ENCODE assay signal across 8 cellular contexts in genomic region chr15:89999676-90000174, GRCh38. TPM values are rescaled to one million over a fixed set of nuclear protein-coding genes. Genes with fewer than 3 reads are reported as not detected.
A peak's percentile ranks its signal among the peaks of the same experiment; 100 is the strongest.
DNase-seq lines count a peak whose midpoint lies in the region; ATAC-seq and TF ChIP-seq lines count a peak whose summit lies in the region.

No MANE protein-coding gene starts in this region.

- H3K27ac ChIP-seq in ectodermal cell (ENCODE audit: insufficient read depth, low read depth, low read length, poor library complexity, severe bottlenecking), result peak overlapping the region; percentile 91

- ATAC-seq in natural killer cell (no peak), memory B cell (ENCODE audit: low read depth) (no peak), GM21717 (IDR thresholded peaks at IDR 0.05; ENCODE audit: unreplicated experiment) (no peak), HG03108 (IDR thresholded peaks at IDR 0.05; ENCODE audit: unreplicated experiment) (no peak)
- no peak for ATAC-seq in natural killer cell treated with Interleukin-12 subunit alpha and Interleukin-12 subunit beta and Interleukin-15 and Interleukin-18, amount 100 ng/mL, for 72 hours

- H3K27me3 Mint-ChIP-seq in natural killer cell (ENCODE audit: low read depth in 2 of 2) (peaks cover 0 to 6% of the 10 kb centered on the region in 2 donors), memory B cell (no peaks in the 10 kb centered on the region)
- H3K27me3 Mint-ChIP-seq in natural killer cell treated with Interleukin-12 subunit alpha and Interleukin-12 subunit beta and Interleukin-15 and Interleukin-18, amount 100 ng/mL, for 72 hours, result no peaks in the 10 kb centered on the region

- no peaks in the 10 kb centered on the region for H3K27me3 ChIP-seq in ectodermal cell (ENCODE audit: control insufficient read depth, insufficient read depth, low read length, poor library complexity, severe bottlenecking)

- TF ChIP-seq CTCF in natural killer cell (IDR thresholded peaks at IDR 0.05), result no peak

- H3K4me1 ChIP-seq in ectodermal cell (ENCODE audit: control insufficient read depth, insufficient read depth, low read length), result peaks cover 26% of the 10 kb centered on the region

- peak overlapping the region; percentile 68 for H3K4me3 ChIP-seq in ectodermal cell (ENCODE audit: insufficient read depth, low read depth, low read length)

- H3K36me3 ChIP-seq in ectodermal cell (ENCODE audit: control insufficient read depth, insufficient read depth, low read length), result no peaks in the 10 kb centered on the region

- DNase-seq in natural killer cell (no peak), memory B cell (ENCODE audit: low spot score in 2 of 2) (no peak), DMS 273 (lab: John Stamatoyannopoulos, UW; ENCODE audit: unreplicated experiment) (no peak), GF-D8 (lab: John Stamatoyannopoulos, UW) (no peak)
- DNase-seq in natural killer cell treated with Interleukin-12 subunit alpha and Interleukin-12 subunit beta and Interleukin-15 and Interleukin-18, amount 100 ng/mL, for 72 hours (ENCODE audit: low spot score), result no peak

- H3K36me3 Mint-ChIP-seq in natural killer cell (peaks cover 9% of the 10 kb centered on the region), memory B cell (peaks cover 5% of the 10 kb centered on the region)
- peaks cover 6% of the 10 kb centered on the region for H3K36me3 Mint-ChIP-seq in natural killer cell treated with Interleukin-12 subunit alpha and Interleukin-12 subunit beta and Interleukin-15 and Interleukin-18, amount 100 ng/mL, for 72 hours

- peak overlapping the region in 1 of 2 donors; percentile 72 for H3K27ac Mint-ChIP-seq in natural killer cell
- H3K27ac Mint-ChIP-seq in natural killer cell treated with Interleukin-12 subunit alpha and Interleukin-12 subunit beta and Interleukin-15 and Interleukin-18, amount 100 ng/mL, for 72 hours, result no peak overlapping the region
- H3K27ac Mint-ChIP-seq in memory B cell, result peak overlapping the region; percentile 67

- H3K4me3 Mint-ChIP-seq in natural killer cell, result peak overlapping the region; percentile 31
- no peak overlapping the region for H3K4me3 Mint-ChIP-seq in natural killer cell treated with Interleukin-12 subunit alpha and Interleukin-12 subunit beta and Interleukin-15 and Interleukin-18, amount 100 ng/mL, for 72 hours
- H3K4me3 Mint-ChIP-seq in memory B cell, result peak overlapping the region; percentile 25

- H3K9me3 ChIP-seq in ectodermal cell (ENCODE audit: control insufficient read depth, low read length), result no peaks in the 10 kb centered on the region

- intact Hi-C loops in natural killer cell (cut with micrococcal nuclease), result no loop called here

- H3K4me1 Mint-ChIP-seq in natural killer cell, result peaks cover 40 to 46% of the 10 kb centered on the region in 2 donors
- peaks cover 27 to 28% of the 10 kb centered on the region in 2 donors for H3K4me1 Mint-ChIP-seq in natural killer cell treated with Interleukin-12 subunit alpha and Interleukin-12 subunit beta and Interleukin-15 and Interleukin-18, amount 100 ng/mL, for 72 hours (ENCODE audit: low read depth in 2 of 2)
- peaks cover 21% of the 10 kb centered on the region for H3K4me1 Mint-ChIP-seq in memory B cell

- 1% methylated on average over 13 of the region's 13 CpGs for WGBS in ectodermal cell, 2 experiments

- H3K9me3 Mint-ChIP-seq in natural killer cell (no peaks in the 10 kb centered on the region), memory B cell (no peaks in the 10 kb centered on the region)
- no peaks in the 10 kb centered on the region for H3K9me3 Mint-ChIP-seq in natural killer cell treated with Interleukin-12 subunit alpha and Interleukin-12 subunit beta and Interleukin-15 and Interleukin-18, amount 100 ng/mL, for 72 hours

RNA-seq across cellular contexts. Expression of gene ZNF710, which starts 1.4 kb away (rescaled TPM):
- 10 to 100 TPM; 26.5 to 43.1 (median 26.6) TPM for total RNA-seq in natural killer cell
- total RNA-seq in natural killer cell treated with Interleukin-12 subunit alpha and Interleukin-12 subunit beta and Interleukin-15 and Interleukin-18, amount 100 ng/mL, for 72 hours, result 10 to 100 TPM; 26.6 to 32.6 TPM
- 55.1 TPM for polyA plus RNA-seq in ectodermal cell (2013, experiment 1 of 4)
- polyA plus RNA-seq in ectodermal cell (2013, experiment 2 of 4), result 53.2 TPM
- polyA plus RNA-seq in ectodermal cell (2013, experiment 3 of 4), result 43.3 TPM
- 44.0 TPM for polyA plus RNA-seq in ectodermal cell (2013, experiment 4 of 4)
